ENCODE assay signal across 8 cellular contexts in the genomic region with DNA sequence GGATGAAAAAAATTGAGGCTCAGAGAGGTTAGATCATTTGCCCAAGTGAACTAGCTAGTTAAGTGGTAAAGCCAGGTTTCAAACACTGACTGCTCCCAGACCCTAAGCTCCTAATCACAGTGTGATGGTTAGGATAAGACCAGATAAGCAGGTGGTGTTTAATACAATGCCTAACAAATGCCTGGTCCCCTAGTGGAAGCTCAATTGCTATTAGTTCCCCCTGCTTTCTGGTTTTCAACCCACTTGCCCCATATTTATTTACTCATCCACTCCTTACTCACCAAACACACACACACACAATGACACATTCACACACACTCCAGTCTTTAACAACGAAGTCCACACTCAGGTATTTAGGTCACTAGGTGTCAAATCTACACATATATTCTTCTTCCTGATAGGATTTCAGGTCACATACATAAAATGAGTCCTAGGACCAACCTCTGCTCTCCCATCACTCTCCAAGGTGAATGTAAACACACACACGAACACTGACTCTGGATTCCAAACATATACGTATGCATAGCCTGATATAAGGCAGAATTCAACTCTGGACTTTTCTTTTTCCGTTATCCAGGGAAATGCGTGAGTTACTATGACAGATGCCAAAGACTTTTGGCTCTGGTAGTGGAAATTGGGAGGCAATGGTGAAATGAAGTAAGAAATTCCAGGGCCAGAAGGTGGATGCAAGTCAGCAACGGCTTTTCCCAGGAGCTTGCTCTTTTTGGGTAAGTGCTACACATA.
A peak's percentile ranks its signal among the peaks of the same experiment; 100 is the strongest.
DNase-seq lines count a peak whose midpoint lies in the region; ATAC-seq lines count a peak whose summit lies in the region.

No MANE protein-coding gene starts in this region.

- H3K36me3 ChIP-seq in muscle layer of colon (ENCODE audit: insufficient read depth, low read length) = no peaks in the 10 kb centered on the region

- H3K27me3 Mint-ChIP-seq in central memory CD8-positive, alpha-beta T cell = peaks cover 19% of the 10 kb centered on the region

- H3K4me1 ChIP-seq in muscle layer of colon (ENCODE audit: insufficient read depth, low read length) = peaks cover 13% of the 10 kb centered on the region

- peaks cover 12% of the 10 kb centered on the region for H3K4me1 Mint-ChIP-seq in central memory CD8-positive, alpha-beta T cell

- peak overlapping the region; percentile 85 for H3K4me3 Mint-ChIP-seq in central memory CD8-positive, alpha-beta T cell

- no peak overlapping the region for H3K27ac Mint-ChIP-seq in central memory CD8-positive, alpha-beta T cell (ENCODE audit: low read depth)

- H3K4me3 ChIP-seq in muscle layer of colon (ENCODE audit: low read depth in 1 of 2, low read length in 2 of 2) = peak overlapping the region; percentile 62 to 80

- H3K9ac ChIP-seq in muscle layer of colon (ENCODE audit: low read length) = peak overlapping the region; percentile 50

- H3K9me3 ChIP-seq in muscle layer of colon (ENCODE audit: low read length) = no peaks in the 10 kb centered on the region

- H3K27me3 ChIP-seq in muscle layer of colon (ENCODE audit: control insufficient read depth in 1 of 2, insufficient read depth in 2 of 2, low read length in 2 of 2) = no peaks in the 10 kb centered on the region

- DNase-seq in DMS 273 treated with DMSO at 0.1 percent for 48 hours (lab: John Stamatoyannopoulos, UW) (peak; percentile 47), NCI-H146 (lab: John Stamatoyannopoulos, UW) (peak; percentile 15), NCI-H1048 (lab: John Stamatoyannopoulos, UW) (no peak), amygdala (lab: John Stamatoyannopoulos, UW) (no peak), MV-4-11 (lab: John Stamatoyannopoulos, UW) (no peak)
- DNase-seq in central memory CD8-positive, alpha-beta T cell (ENCODE audit: low spot score in 2 of 2) = no peak
- DNase-seq in stimulated activated CD4-positive, alpha-beta T cell treated with anti-CD3 and anti-CD28 coated beads, Interleukin-15, amount 100 ng/mL, for 24 hours = no peak

- peak overlapping the region; percentile 76 for H3K27ac ChIP-seq in muscle layer of colon (ENCODE audit: low read depth, low read length)

- H3K36me3 Mint-ChIP-seq in central memory CD8-positive, alpha-beta T cell (ENCODE audit: insufficient read depth) = peaks cover 9% of the 10 kb centered on the region

- no peak for ATAC-seq in central memory CD8-positive, alpha-beta T cell (replicated peaks; ENCODE audit: extremely low read depth, poor library complexity, severe bottlenecking)

- H3K9me3 Mint-ChIP-seq in central memory CD8-positive, alpha-beta T cell = no peaks in the 10 kb centered on the region

Comparison
In these comparisons a context has a peak if more than half of its experiments do, and no peak if none do; other contexts are left out.
1. DNase-seq: peak in DMS 273 treated with DMSO at 0.1 percent for 48 hours (single experiment) and NCI-H146 (single experiment); none in central memory CD8-positive, alpha-beta T cell (0 of 2), NCI-H1048 (single experiment), amygdala (0 of 56), stimulated activated CD4-positive, alpha-beta T cell treated with anti-CD3 and anti-CD28 coated beads, Interleukin-15, amount 100 ng/mL, for 24 hours (single experiment) and MV-4-11 (single experiment).